In the genomic region with DNA sequence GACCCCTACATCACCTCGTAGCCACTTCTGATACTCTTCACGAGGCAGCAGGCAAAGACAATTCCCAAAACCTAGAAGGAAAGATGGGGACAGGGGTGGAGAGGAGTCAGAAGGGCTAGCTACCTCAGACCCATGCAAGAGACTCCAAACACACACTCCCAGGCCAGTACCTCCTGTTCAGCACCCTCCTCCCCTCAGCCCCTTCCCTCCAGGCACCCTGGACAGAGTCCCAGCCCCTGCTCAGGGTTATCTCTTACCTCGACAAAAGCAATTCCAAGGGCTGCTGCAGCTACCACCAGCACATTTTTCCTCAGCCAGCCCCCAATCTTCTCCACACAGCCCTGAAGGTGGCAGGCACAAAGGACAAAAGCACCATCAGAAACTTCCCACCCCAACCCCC, we compare ENCODE assay signal across 9 cellular contexts.
DNase-seq lines count a peak whose midpoint lies in the region; ATAC-seq and TF ChIP-seq lines count a peak whose summit lies in the region.
"Had no signal": no experiment of that assay in that cellular context is flagged by ENCODE, and none has a peak within 500 bp of the region (broad histone marks: within the 10 kb centered on the region; RNA-seq: fewer than 3 reads in every experiment).

No MANE protein-coding gene starts in this region.

- H3K27me3 Mint-ChIP-seq in stimulated activated naive B cell treated with anti-CD40 and anti-IgM and Interleukin-4, amounts not matched to agents 10 μg/mL and 1 μg/mL and 100 μg/mL, for 72 hours = no peaks in the 10 kb centered on the region

- peaks cover 10% of the 10 kb centered on the region for H3K4me1 ChIP-seq in RWPE2 (ENCODE audit: insufficient read depth, poor library complexity, severe bottlenecking)

- no peaks in the 10 kb centered on the region for H3K9me3 ChIP-seq in RWPE2 (ENCODE audit: severe bottlenecking)

- DNase-seq in RWPE2 (ENCODE audit: low spot score) = no peak
- DNase-seq in fibroblast of pulmonary artery (ENCODE audit: low read depth) = no peak
- no peak for DNase-seq in stimulated activated naive B cell treated with anti-CD40 and anti-IgM and Interleukin-4, amounts not matched to agents 10 μg/mL and 1 μg/mL and 100 μg/mL, for 72 hours
- no peak for DNase-seq in COR-L47 (lab: John Stamatoyannopoulos, UW)
- no peak for DNase-seq in retina
- DNase-seq: DND-41, NCI-H2107 had no signal

- peak overlapping the region; percentile 95 for H3K27ac ChIP-seq in RWPE2 (ENCODE audit: poor library complexity, severe bottlenecking)

- H3K4me1 Mint-ChIP-seq in stimulated activated naive B cell treated with anti-CD40 and anti-IgM and Interleukin-4, amounts not matched to agents 10 μg/mL and 1 μg/mL and 100 μg/mL, for 72 hours = peaks cover 37 to 49% of the 10 kb centered on the region in 2 donors

- peaks cover 39% of the 10 kb centered on the region for H3K36me3 ChIP-seq in RWPE2 (ENCODE audit: low read depth)

- TF ChIP-seq CTCF in RWPE2 (IDR thresholded peaks at IDR 0.05; ENCODE audit: poor library complexity, severe bottlenecking) (no peak), fibroblast of pulmonary artery (IDR thresholded peaks at IDR 0.05; ENCODE audit: low read length, missing control alignments) (no peak)

- H3K27me3 ChIP-seq in RWPE2 (ENCODE audit: insufficient read depth, poor library complexity, severe bottlenecking) = no peaks in the 10 kb centered on the region

- H3K4me3 ChIP-seq in RWPE2 (ENCODE audit: severe bottlenecking) (no peak overlapping the region), fibroblast of pulmonary artery (replicated peaks; ENCODE audit: low read depth, low read length) (peak overlapping the region; percentile 25)

- ATAC-seq in RWPE2 (ENCODE audit: low read depth) (no peak), HG03571 (IDR thresholded peaks at IDR 0.05; ENCODE audit: unreplicated experiment) (no peak)
- no peak for ATAC-seq in stimulated activated naive B cell treated with anti-CD40 and anti-IgM and Interleukin-4, amounts not matched to agents 10 μg/mL and 1 μg/mL and 100 μg/mL, for 72 hours (replicated peaks)
- ATAC-seq: esophagus mucosa had no signal

- no peak overlapping the region for H3K4me3 Mint-ChIP-seq in stimulated activated naive B cell treated with anti-CD40 and anti-IgM and Interleukin-4, amounts not matched to agents 10 μg/mL and 1 μg/mL and 100 μg/mL, for 72 hours

- peaks cover 13 to 35% of the 10 kb centered on the region in 2 donors for H3K36me3 Mint-ChIP-seq in stimulated activated naive B cell treated with anti-CD40 and anti-IgM and Interleukin-4, amounts not matched to agents 10 μg/mL and 1 μg/mL and 100 μg/mL, for 72 hours

- peak overlapping the region; percentile 7 for H3K27ac Mint-ChIP-seq in stimulated activated naive B cell treated with anti-CD40 and anti-IgM and Interleukin-4, amounts not matched to agents 10 μg/mL and 1 μg/mL and 100 μg/mL, for 72 hours

- H3K9me3 Mint-ChIP-seq in stimulated activated naive B cell treated with anti-CD40 and anti-IgM and Interleukin-4, amounts not matched to agents 10 μg/mL and 1 μg/mL and 100 μg/mL, for 72 hours = no peaks in the 10 kb centered on the region
